Comparison of ENCODE assay signal across 19 cellular contexts in genomic region chr3:100810671-100811070, GRCh38.
DNase-seq lines count a peak whose midpoint lies in the region; TF ChIP-seq lines count a peak whose summit lies in the region.
"Had no signal": no experiment of that assay in that cellular context is flagged by ENCODE, and none has a peak within 500 bp of the region (broad histone marks: within the 10 kb centered on the region; RNA-seq: fewer than 3 reads in every experiment).

No MANE protein-coding gene starts in this region.

- DNase-seq in AG08395 (ENCODE audit: low spot score) (peak; percentile 58), HS-27A (ENCODE audit: low read depth) (peak; percentile 27), brain microvascular endothelial cell (peak; percentile 22), iris pigment epithelial cell (ENCODE audit: low read depth) (peak; percentile 82), cardiac septum (ENCODE audit: low spot score) (no peak), tibial artery (no peak), DMS 273 treated with DMSO at 0.1 percent for 48 hours (lab: John Stamatoyannopoulos, UW) (no peak)
- no peak for DNase-seq in activated naive CD4-positive, alpha-beta T cell treated with anti-CD3 and anti-CD28 coated beads, Interleukin-2, amount 50 U/mL, for 16 hours
- DNase-seq: ACHN; amygdala; heart left ventricle; KBM-7; naive B cell; NCI-H1092 treated with DMSO at 0.1 percent for 48 hours; psoas muscle; SJCRH30; stimulated activated CD4-positive, alpha-beta T cell treated with anti-CD3 and anti-CD28 coated beads, Interleukin-12 subunit alpha, Interleukin-12 subunit beta, amount 100 ng/mL, for 4 hours; stimulated activated naive B cell treated with anti-CD40 and anti-IgM and Interleukin-4, amounts not matched to agents 10 μg/mL and 1 μg/mL and 100 μg/mL, for 72 hours had no signal

- H3K9me3 ChIP-seq in tibial artery: no peaks in the 10 kb centered on the region
- H3K9me3 ChIP-seq: heart left ventricle, psoas muscle, SJCRH30 had no signal

- H3K27ac ChIP-seq in brain microvascular endothelial cell (no peak overlapping the region), tibial artery (no peak overlapping the region)
- H3K27ac ChIP-seq: heart left ventricle, psoas muscle, SJCRH30 had no signal

- no peaks in the 10 kb centered on the region for H3K4me1 ChIP-seq in tibial artery
- H3K4me1 ChIP-seq: heart left ventricle, psoas muscle, SJCRH30 had no signal

- H3K36me3 ChIP-seq in brain microvascular endothelial cell (replicated peaks) (no peaks in the 10 kb centered on the region), tibial artery (no peaks in the 10 kb centered on the region)
- H3K36me3 ChIP-seq: SJCRH30 had no signal

- in situ Hi-C loops in brain microvascular endothelial cell (cut with HindIII; ENCODE audit: low pct_ligation_motif_present, low sequenced_read_pairs): no loop called here

- H3K27me3 ChIP-seq in brain microvascular endothelial cell (replicated peaks) (no peaks in the 10 kb centered on the region), tibial artery (no peaks in the 10 kb centered on the region)
- H3K27me3 ChIP-seq: heart left ventricle, SJCRH30 had no signal

- intact Hi-C loops in cardiac septum (cut with DNase I) (no loop called here), tibial artery (cut with DNase I; ENCODE audit: low total_unique reads) (no loop called here)

- H3K4me3 ChIP-seq in brain microvascular endothelial cell (ENCODE audit: low read depth, low read length) (no peak overlapping the region), tibial artery (no peak overlapping the region)
- H3K4me3 ChIP-seq: heart left ventricle, lung, psoas muscle, SJCRH30 had no signal

- TF ChIP-seq CTCF in brain microvascular endothelial cell (IDR thresholded peaks at IDR 0.05; ENCODE audit: low read depth, low read length, missing control alignments) (no peak), tibial artery (IDR thresholded peaks at IDR 0.05) (no peak)

Comparison
In these comparisons a context has a peak if more than half of its experiments do, and no peak if none do; other contexts are left out.
1. DNase-seq: peak in AG08395 (single experiment), HS-27A (single experiment), brain microvascular endothelial cell (single experiment) and iris pigment epithelial cell (single experiment); none in cardiac septum (single experiment), tibial artery (0 of 2), activated naive CD4-positive, alpha-beta T cell treated with anti-CD3 and anti-CD28 coated beads, Interleukin-2, amount 50 U/mL, for 16 hours (single experiment) and DMS 273 treated with DMSO at 0.1 percent for 48 hours (single experiment).